ENCODE assay signal across 28 cellular contexts in the genomic region with DNA sequence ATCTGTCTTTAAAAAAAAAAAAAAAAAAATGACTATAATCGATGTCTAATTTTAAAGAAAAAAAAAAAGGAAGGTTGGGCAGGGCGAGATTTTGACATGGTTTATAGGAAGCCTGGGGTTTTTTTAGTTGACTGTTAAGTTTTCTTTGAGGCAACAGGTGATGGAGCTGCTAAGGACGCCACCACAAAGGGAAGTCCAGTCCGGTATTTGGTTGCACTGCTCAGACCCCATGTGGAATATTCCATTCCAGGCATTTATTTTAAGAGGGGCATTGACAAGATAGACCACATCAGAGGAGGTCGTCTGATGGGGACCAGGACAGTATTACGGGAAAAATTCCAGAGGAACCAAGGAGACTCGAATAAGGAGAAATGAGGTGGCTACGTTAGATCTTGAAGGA.
DNase-seq lines count a peak whose midpoint lies in the region; ATAC-seq, FAIRE-seq and TF ChIP-seq lines count a peak whose summit lies in the region.
"Had no signal": no experiment of that assay in that cellular context is flagged by ENCODE, and none has a peak within 500 bp of the region (broad histone marks: within the 10 kb centered on the region; RNA-seq: fewer than 3 reads in every experiment).

No MANE protein-coding gene starts in this region.

- no peak overlapping the region for H3K14ac ChIP-seq in neuronal stem cell (ENCODE audit: low read length)

- peaks cover 2% of the 10 kb centered on the region for H3K79me1 ChIP-seq in neuronal stem cell (ENCODE audit: low read depth, low read length)

- TF ChIP-seq CTCF in right atrium auricular region (IDR thresholded peaks at IDR 0.05) (no peak), kidney (IDR thresholded peaks at IDR 0.05; ENCODE audit: borderline replicate concordance, extremely low read depth, insufficient read depth) (no peak)

- no peak overlapping the region for H2BK5ac ChIP-seq in neuronal stem cell (ENCODE audit: low read length)

- no peak for FAIRE-seq in kidney (lab: Jason Lieb, UNC)
- FAIRE-seq: A549, H1, TTC549 had no signal

- H3K9ac ChIP-seq in kidney (ENCODE audit: low read length in 2 of 2), result no peak overlapping the region
- H3K9ac ChIP-seq in neuronal stem cell (ENCODE audit: low read depth, low read length, poor library complexity), result no peak overlapping the region

- H3K27ac ChIP-seq in right atrium auricular region (peak overlapping the region; percentile 67 to 69), kidney (ENCODE audit: low read depth in 2 of 2, low read length in 2 of 2) (no peak overlapping the region), neuronal stem cell (replicated peaks; ENCODE audit: low read length) (no peak overlapping the region)
- H3K27ac ChIP-seq: A549, neutrophil, SK-N-MC, upper lobe of right lung had no signal

- no peak overlapping the region for H2BK120ac ChIP-seq in neuronal stem cell (ENCODE audit: low read depth, low read length)

- H3K4me2 ChIP-seq in neuronal stem cell (ENCODE audit: insufficient read depth, low read length, poor library complexity, severe bottlenecking), result no peak overlapping the region

- WGBS in neuronal stem cell (ENCODE audit: extremely low coverage in 2 of 2, insufficient read length in 2 of 2, insufficient replicate concordance in 1 of 2), 2 donors, result no CpG with 5 or more reads among the region's 8 CpGs

- H3K36me3 ChIP-seq in right atrium auricular region (no peaks in the 10 kb centered on the region), kidney (ENCODE audit: control insufficient read depth in 1 of 2, insufficient read depth in 2 of 2, low read length in 2 of 2) (no peaks in the 10 kb centered on the region), neuronal stem cell (replicated peaks in 1 of 2; ENCODE audit: control insufficient read depth in 2 of 2, insufficient read depth in 2 of 2, low read length in 2 of 2) (peaks cover 0 to 9% of the 10 kb centered on the region in 2 donors)
- H3K36me3 ChIP-seq: adrenal gland, gastroesophageal sphincter, neutrophil, upper lobe of right lung had no signal

- no peak overlapping the region for H3K23ac ChIP-seq in neuronal stem cell (ENCODE audit: low read depth, low read length, poor library complexity)

- no peaks in the 10 kb centered on the region for H3K9me3 ChIP-seq in right atrium auricular region
- H3K9me3 ChIP-seq in kidney (ENCODE audit: control insufficient read depth in 1 of 2, low read length in 2 of 2), result no peaks in the 10 kb centered on the region
- H3K9me3 ChIP-seq in neuronal stem cell (replicated peaks in 1 of 2; ENCODE audit: control insufficient read depth in 2 of 2, insufficient read depth in 1 of 2, low read depth in 1 of 2, low read length in 2 of 2), result no peaks in the 10 kb centered on the region
- H3K9me3 ChIP-seq: A549, adrenal gland, gastroesophageal sphincter, neutrophil, upper lobe of right lung had no signal

- peak overlapping the region; percentile 60 for H3K18ac ChIP-seq in neuronal stem cell (ENCODE audit: low read length)

- H2BK15ac ChIP-seq in neuronal stem cell (ENCODE audit: low read length), result no peak overlapping the region

- peaks cover 0 to 42% of the 10 kb centered on the region in 2 donors for H3K4me1 ChIP-seq in right atrium auricular region
- H3K4me1 ChIP-seq in kidney (ENCODE audit: control insufficient read depth in 1 of 2, insufficient read depth in 1 of 2, low read depth in 1 of 2, low read length in 2 of 2), result peaks cover 0 to 3% of the 10 kb centered on the region in 2 donors
- H3K4me1 ChIP-seq in neuronal stem cell (ENCODE audit: control insufficient read depth in 2 of 2, insufficient read depth in 1 of 2, low read depth in 1 of 2, low read length in 2 of 2), result peaks cover 31 to 37% of the 10 kb centered on the region in 2 donors

- no peak overlapping the region for H4K91ac ChIP-seq in neuronal stem cell (ENCODE audit: low read depth, low read length, poor library complexity)

- H3K27me3 ChIP-seq in right atrium auricular region (no peaks in the 10 kb centered on the region), neuronal stem cell (ENCODE audit: control insufficient read depth in 3 of 3, insufficient read depth in 3 of 3, low read depth in 1 of 3, low read length in 3 of 3) (no peaks in the 10 kb centered on the region)
- H3K27me3 ChIP-seq: adrenal gland, gastroesophageal sphincter, upper lobe of right lung had no signal

- H2BK12ac ChIP-seq in neuronal stem cell (ENCODE audit: low read length), result no peak overlapping the region

- DNase-seq in right atrium auricular region (ENCODE audit: low spot score), result no peak
- DNase-seq in left cardiac atrium, result no peak
- peak; percentile 3 for DNase-seq in kidney
- DNase-seq in neuronal stem cell (ENCODE audit: low spot score), result no peak
- no peak for DNase-seq in AG08395 (ENCODE audit: low spot score)
- no peak for DNase-seq in activated effector memory CD4-positive, alpha-beta T cell treated with anti-CD3 and anti-CD28 coated beads, Interleukin-2, amount 50 U/mL, for 16 hours
- no peak for DNase-seq in AG08396 (ENCODE audit: low spot score)
- DNase-seq: activated CD4-positive, alpha-beta T cell treated with anti-CD3 and anti-CD28 coated beads, Interleukin-2, amount 50 U/mL, for 48 hours; activated naive CD4-positive, alpha-beta T cell treated with anti-CD3 and anti-CD28 coated beads for 36 hours; activated T-cell treated with anti-CD3 and anti-CD28 coated beads, Interleukin-2, amount 50 U/mL, for 48 hours; adrenal gland; CD8-positive, alpha-beta T cell; cerebellar nuclear complex; kidney glomerular epithelial cell; NCI-H1092 treated with DMSO at 0.1 percent for 48 hours; NCI-H2171 treated with DMSO at 0.1 percent for 48 hours; NCI-H510A treated with DMSO at 0.1 percent for 48 hours; stimulated activated CD4-positive, alpha-beta T cell treated with anti-CD3 and anti-CD28 coated beads, Interleukin-15, amount 100 ng/mL, for 24 hours; stimulated activated CD4-positive, alpha-beta T cell treated with anti-CD3 and anti-CD28 coated beads, Interleukin-4, amount 100 ng/mL, for 4 hours; upper lobe of right lung had no signal

- no peak for ATAC-seq in left cardiac atrium
- no peak for ATAC-seq in HG02763 (IDR thresholded peaks at IDR 0.05; ENCODE audit: unreplicated experiment)
- ATAC-seq: A549; CD8-positive, alpha-beta T cell; stimulated activated memory B cell treated with anti-CD40 and anti-IgM and Interleukin-4, amounts not matched to agents 10 μg/mL and 1 μg/mL and 100 μg/mL, for 72 hours; upper lobe of right lung had no signal

- intact Hi-C loops in left cardiac atrium (cut with DNase I), result no loop called here
- intact Hi-C loops in kidney (cut with DNase I), result no loop called here

- no peak overlapping the region for H3K4ac ChIP-seq in neuronal stem cell (ENCODE audit: low read length)

- H3K4me3 ChIP-seq in right atrium auricular region, result no peak overlapping the region
- H3K4me3 ChIP-seq in kidney (ENCODE audit: low read length in 2 of 2), result no peak overlapping the region
- H3K4me3 ChIP-seq in neuronal stem cell (ENCODE audit: low read length in 2 of 2), result no peak overlapping the region
- H3K4me3 ChIP-seq: A549, adrenal gland, upper lobe of right lung had no signal

- H2AFZ ChIP-seq in neuronal stem cell (ENCODE audit: low read length), result no peak overlapping the region

- H2AK5ac ChIP-seq in neuronal stem cell (ENCODE audit: low read depth, low read length), result no peak overlapping the region

- no peak overlapping the region for H4K8ac ChIP-seq in neuronal stem cell (ENCODE audit: low read depth, low read length)

Comparison
In these comparisons a context has a peak if more than half of its experiments do, and no peak if none do; other contexts are left out.
1. H3K27ac ChIP-seq: peak in right atrium auricular region (2 of 2); none in kidney (0 of 2) and neuronal stem cell (single experiment).